In genomic region chrX:56782362-56782761, GRCh38 we compare ENCODE assay signal across 1 cellular context.
TF ChIP-seq lines count a peak whose summit lies in the region.

No MANE protein-coding gene starts in this region.

TF ChIP-seq in WTC11, 78 proteins besides CTCF, POLR2A, EP300 and RAD21 (continued from another document):
- TF ChIP-seq PRDM15 (CRISPR knock-in tag; IDR thresholded peaks at IDR 0.05) (no peak), TEAD4 (CRISPR knock-in tag; IDR thresholded peaks at IDR 0.05) (no peak), ZNF317 (CRISPR knock-in tag; IDR thresholded peaks at IDR 0.05; ENCODE audit: borderline replicate concordance, low read depth) (no peak), E2F4 (CRISPR knock-in tag; IDR thresholded peaks at IDR 0.05; ENCODE audit: borderline replicate concordance, low read depth) (no peak), ESRRA (CRISPR knock-in tag; IDR thresholded peaks at IDR 0.05; ENCODE audit: borderline replicate concordance) (no peak), ZNF219 (CRISPR knock-in tag; IDR thresholded peaks at IDR 0.05; ENCODE audit: borderline replicate concordance) (no peak)
